8 cellular contexts compared by ENCODE assay signal in the genomic region with DNA sequence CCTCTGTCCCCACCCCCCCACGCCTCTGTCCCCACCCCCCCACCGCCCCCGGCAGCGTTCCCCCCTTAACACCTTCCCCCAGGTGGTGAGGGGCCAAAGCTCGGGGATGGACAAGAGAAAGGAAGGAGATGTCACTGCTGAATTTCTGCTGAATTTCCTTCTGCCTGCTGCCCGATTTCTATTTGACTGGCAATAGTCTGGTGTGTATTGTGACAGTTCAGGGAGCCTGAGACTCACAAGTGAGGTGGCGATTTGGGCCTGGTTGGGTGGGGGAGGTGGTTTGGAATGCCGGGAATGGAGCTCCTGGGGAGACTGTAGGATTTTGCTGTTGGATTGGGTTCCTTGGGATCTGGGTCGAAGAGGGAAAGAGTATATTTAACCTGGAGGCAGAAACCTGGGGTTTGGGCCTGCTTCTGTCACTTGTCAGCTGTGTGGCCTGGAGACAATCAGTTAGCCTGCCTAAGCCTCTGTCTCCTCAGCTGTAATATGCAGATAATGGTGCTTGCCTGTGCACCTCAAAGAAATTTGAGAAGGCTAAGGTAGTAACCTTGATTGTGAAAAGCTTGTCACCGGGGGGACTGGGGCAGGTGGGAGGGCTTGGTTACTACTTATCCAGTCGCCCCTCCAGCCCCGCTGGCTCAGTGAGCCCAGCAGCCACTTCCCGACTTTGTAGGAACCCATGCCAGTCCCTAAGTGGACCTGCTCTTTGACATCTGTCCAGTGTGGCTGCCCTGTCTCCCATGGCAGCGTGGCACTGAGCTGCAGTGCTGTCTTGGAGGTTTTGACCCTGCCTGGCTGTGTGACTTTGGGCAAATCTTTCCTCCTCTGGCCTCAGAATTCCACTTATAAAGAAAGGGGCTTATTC. TPM values are rescaled to one million over a fixed set of nuclear protein-coding genes. Genes with fewer than 3 reads are reported as not detected.
DNase-seq lines count a peak whose midpoint lies in the region; ATAC-seq lines count a peak whose summit lies in the region.

No MANE protein-coding gene starts in this region.

- no peaks in the 10 kb centered on the region for H3K9me3 ChIP-seq in CD4-positive, CD25-positive, alpha-beta regulatory T cell (ENCODE audit: control insufficient read depth in 2 of 2, low read length in 2 of 2)
- H3K9me3 ChIP-seq in iPS-20b (ENCODE audit: insufficient read depth, low read depth, low read length), result no peaks in the 10 kb centered on the region

- H3K4me3 ChIP-seq in CD4-positive, CD25-positive, alpha-beta regulatory T cell (ENCODE audit: low read depth, low read length), result peak overlapping the region; percentile 69
- H3K4me3 ChIP-seq in iPS-20b (ENCODE audit: low read length), result peak overlapping the region; percentile 83

- H3K36me3 ChIP-seq in CD4-positive, CD25-positive, alpha-beta regulatory T cell (ENCODE audit: control insufficient read depth, insufficient read depth, low read length), result no peaks in the 10 kb centered on the region
- H3K36me3 ChIP-seq in iPS-20b (ENCODE audit: insufficient read depth, low read depth, low read length), result no peaks in the 10 kb centered on the region

- H3K36me3 Mint-ChIP-seq in CD4-positive, CD25-positive, alpha-beta regulatory T cell, result no peaks in the 10 kb centered on the region
- H3K36me3 Mint-ChIP-seq in activated naive CD8-positive, alpha-beta T cell treated with anti-CD3 and anti-CD28 coated beads, Interleukin-2, amount 50 U/mL, for 24 hours (ENCODE audit: low read depth), result peaks cover 3% of the 10 kb centered on the region
- H3K36me3 Mint-ChIP-seq in stimulated activated memory B cell treated with anti-CD40 and anti-IgM and Interleukin-4, amounts not matched to agents 10 μg/mL and 1 μg/mL and 100 μg/mL, for 72 hours, result no peaks in the 10 kb centered on the region

- DNase-seq in CD4-positive, CD25-positive, alpha-beta regulatory T cell, result no peak
- no peak for DNase-seq in activated naive CD8-positive, alpha-beta T cell treated with anti-CD3 and anti-CD28 coated beads, Interleukin-2, amount 50 U/mL, for 24 hours
- no peak for DNase-seq in occipital lobe (lab: John Stamatoyannopoulos, UW)
- no peak for DNase-seq in SKM-1 (lab: John Stamatoyannopoulos, UW; ENCODE audit: unreplicated experiment)

- H3K9ac ChIP-seq in iPS-20b (ENCODE audit: low read depth, low read length), result peak overlapping the region; percentile 30

- peaks cover 0 to 4% (median 0%) of the 10 kb centered on the region in 7 donors for H3K9me3 Mint-ChIP-seq in CD4-positive, CD25-positive, alpha-beta regulatory T cell
- no peaks in the 10 kb centered on the region for H3K9me3 Mint-ChIP-seq in activated naive CD8-positive, alpha-beta T cell treated with anti-CD3 and anti-CD28 coated beads, Interleukin-2, amount 50 U/mL, for 24 hours
- no peaks in the 10 kb centered on the region for H3K9me3 Mint-ChIP-seq in stimulated activated memory B cell treated with anti-CD40 and anti-IgM and Interleukin-4, amounts not matched to agents 10 μg/mL and 1 μg/mL and 100 μg/mL, for 72 hours

- peak overlapping the region; percentile 99 for H3K27ac ChIP-seq in CD4-positive, CD25-positive, alpha-beta regulatory T cell (ENCODE audit: insufficient read depth, low read length, poor library complexity, severe bottlenecking)
- H3K27ac ChIP-seq in iPS-20b (ENCODE audit: low read length), result no peak overlapping the region

- peaks cover 5% of the 10 kb centered on the region for H3K27me3 Mint-ChIP-seq in CD4-positive, CD25-positive, alpha-beta regulatory T cell
- peaks cover 4% of the 10 kb centered on the region for H3K27me3 Mint-ChIP-seq in activated naive CD8-positive, alpha-beta T cell treated with anti-CD3 and anti-CD28 coated beads, Interleukin-2, amount 50 U/mL, for 24 hours
- H3K27me3 Mint-ChIP-seq in stimulated activated memory B cell treated with anti-CD40 and anti-IgM and Interleukin-4, amounts not matched to agents 10 μg/mL and 1 μg/mL and 100 μg/mL, for 72 hours, result no peaks in the 10 kb centered on the region

- H3K27ac Mint-ChIP-seq in CD4-positive, CD25-positive, alpha-beta regulatory T cell, result peak overlapping the region; percentile 97 to 100 (median 99)
- H3K27ac Mint-ChIP-seq in activated naive CD8-positive, alpha-beta T cell treated with anti-CD3 and anti-CD28 coated beads, Interleukin-2, amount 50 U/mL, for 24 hours, result peak overlapping the region; percentile 94
- peak overlapping the region; percentile 98 for H3K27ac Mint-ChIP-seq in stimulated activated memory B cell treated with anti-CD40 and anti-IgM and Interleukin-4, amounts not matched to agents 10 μg/mL and 1 μg/mL and 100 μg/mL, for 72 hours

- peak overlapping the region; percentile 84 to 95 (median 92) for H3K4me3 Mint-ChIP-seq in CD4-positive, CD25-positive, alpha-beta regulatory T cell
- peak overlapping the region; percentile 81 for H3K4me3 Mint-ChIP-seq in activated naive CD8-positive, alpha-beta T cell treated with anti-CD3 and anti-CD28 coated beads, Interleukin-2, amount 50 U/mL, for 24 hours
- peak overlapping the region; percentile 87 for H3K4me3 Mint-ChIP-seq in stimulated activated memory B cell treated with anti-CD40 and anti-IgM and Interleukin-4, amounts not matched to agents 10 μg/mL and 1 μg/mL and 100 μg/mL, for 72 hours

- H3K4me1 ChIP-seq in CD4-positive, CD25-positive, alpha-beta regulatory T cell (ENCODE audit: control insufficient read depth, insufficient read depth, low read length, poor library complexity, severe bottlenecking), result peaks cover 41% of the 10 kb centered on the region
- peaks cover 34% of the 10 kb centered on the region for H3K4me1 ChIP-seq in iPS-20b (ENCODE audit: insufficient read depth, low read length)

- ATAC-seq in CD4-positive, CD25-positive, alpha-beta regulatory T cell (ENCODE audit: low read depth in 2 of 2), result no peak
- ATAC-seq in HG03025 (IDR thresholded peaks at IDR 0.05; ENCODE audit: low FRiP score, unreplicated experiment) (peak; percentile 10), HG03469 (IDR thresholded peaks at IDR 0.05; ENCODE audit: unreplicated experiment) (no peak)
- peak; percentile 21 for ATAC-seq in activated naive CD8-positive, alpha-beta T cell treated with anti-CD3 and anti-CD28 coated beads, Interleukin-2, amount 50 U/mL, for 24 hours
- peak; percentile 70 for ATAC-seq in stimulated activated memory B cell treated with anti-CD40 and anti-IgM and Interleukin-4, amounts not matched to agents 10 μg/mL and 1 μg/mL and 100 μg/mL, for 72 hours

- peaks cover 0 to 48% (median 30%) of the 10 kb centered on the region in 4 donors for H3K4me1 Mint-ChIP-seq in CD4-positive, CD25-positive, alpha-beta regulatory T cell
- H3K4me1 Mint-ChIP-seq in activated naive CD8-positive, alpha-beta T cell treated with anti-CD3 and anti-CD28 coated beads, Interleukin-2, amount 50 U/mL, for 24 hours, result peaks cover 73% of the 10 kb centered on the region
- peaks cover 83% of the 10 kb centered on the region for H3K4me1 Mint-ChIP-seq in stimulated activated memory B cell treated with anti-CD40 and anti-IgM and Interleukin-4, amounts not matched to agents 10 μg/mL and 1 μg/mL and 100 μg/mL, for 72 hours

- no peaks in the 10 kb centered on the region for H3K27me3 ChIP-seq in CD4-positive, CD25-positive, alpha-beta regulatory T cell (ENCODE audit: control insufficient read depth, insufficient read depth, low read length)
- H3K27me3 ChIP-seq in iPS-20b (ENCODE audit: insufficient read depth, low read length), result no peaks in the 10 kb centered on the region

RNA-seq across cellular contexts. Expression of a gene that starts 7.7 kb away (rescaled TPM):
- total RNA-seq in CD4-positive, CD25-positive, alpha-beta regulatory T cell, result 1,807 TPM
- polyA plus RNA-seq in CD4-positive, CD25-positive, alpha-beta regulatory T cell, result 100 to 1,000 TPM in 1 of 4 donors, 10 to 100 TPM in 3; 54.1 to 113 (median 83.1) TPM
- 18.1 TPM for total RNA-seq in occipital lobe

RNA-seq across cellular contexts. Expression of a gene that starts 24.6 kb away (rescaled TPM):
- total RNA-seq in CD4-positive, CD25-positive, alpha-beta regulatory T cell, result not detected
- not detected for polyA plus RNA-seq in CD4-positive, CD25-positive, alpha-beta regulatory T cell
- total RNA-seq in occipital lobe, result 42.4 TPM

RNA-seq across cellular contexts. Expression of a gene that starts 45.9 kb away (rescaled TPM):
- total RNA-seq in CD4-positive, CD25-positive, alpha-beta regulatory T cell, result 1.5 TPM
- polyA plus RNA-seq in CD4-positive, CD25-positive, alpha-beta regulatory T cell, result 1 to 10 TPM in 2 of 4 donors, under 1 TPM in 2; 0.83 to 1.7 (median 0.93) TPM
- total RNA-seq in occipital lobe, result not detected

RNA-seq across cellular contexts. Expression of a gene that starts 46.5 kb away (rescaled TPM):
- 41.2 TPM for total RNA-seq in CD4-positive, CD25-positive, alpha-beta regulatory T cell
- polyA plus RNA-seq in CD4-positive, CD25-positive, alpha-beta regulatory T cell, result 1 to 10 TPM in 2 of 4 donors, under 1 TPM in 2; 0.89 to 2.2 (median 1.4) TPM
- 13.6 TPM for total RNA-seq in occipital lobe

RNA-seq across cellular contexts. Expression of a gene that starts 52.3 kb away (rescaled TPM):
- total RNA-seq in CD4-positive, CD25-positive, alpha-beta regulatory T cell, result 20.2 TPM
- 100 to 1,000 TPM; 107 to 162 (median 130) TPM for polyA plus RNA-seq in CD4-positive, CD25-positive, alpha-beta regulatory T cell
- 30.7 TPM for total RNA-seq in occipital lobe

Comparison
In these comparisons a context has a peak if more than half of its experiments do, and no peak if none do; other contexts are left out.
1. ATAC-seq: peak in HG03025 (single experiment), activated naive CD8-positive, alpha-beta T cell treated with anti-CD3 and anti-CD28 coated beads, Interleukin-2, amount 50 U/mL, for 24 hours (single experiment) and stimulated activated memory B cell treated with anti-CD40 and anti-IgM and Interleukin-4, amounts not matched to agents 10 μg/mL and 1 μg/mL and 100 μg/mL, for 72 hours (single experiment); none in CD4-positive, CD25-positive, alpha-beta regulatory T cell (0 of 2) and HG03469 (single experiment).
2. RNA of a gene that starts 7.7 kb away (total RNA-seq): 1,807 TPM in CD4-positive, CD25-positive, alpha-beta regulatory T cell (single experiment); 18.1 TPM in occipital lobe (single experiment); every median in the first group is over 10 times any median in the second.
3. RNA of a gene that starts 24.6 kb away (total RNA-seq): 42.4 TPM in occipital lobe (single experiment); not detected in CD4-positive, CD25-positive, alpha-beta regulatory T cell (single experiment); every median in the first group is over 10 times any median in the second.
4. Peak in every context shown above with its lines, with median percentiles within 50 percentile points of each other: H3K27ac Mint-ChIP-seq and H3K4me3 Mint-ChIP-seq.